7 cellular contexts compared by ENCODE assay signal in genomic region chr20:64041781-64042771, GRCh38.
DNase-seq lines count a peak whose midpoint lies in the region; ATAC-seq and TF ChIP-seq lines count a peak whose summit lies in the region.

No MANE protein-coding gene starts in this region.

- H3K36me3 ChIP-seq in effector memory CD4-positive, alpha-beta T cell (ENCODE audit: control insufficient read depth, insufficient read depth, low read length): no peaks in the 10 kb centered on the region
- H3K36me3 ChIP-seq in rectal smooth muscle tissue (ENCODE audit: control insufficient read depth, insufficient read depth, low read length): no peaks in the 10 kb centered on the region

- no peak overlapping the region for H3K9ac ChIP-seq in rectal smooth muscle tissue (ENCODE audit: low read length)

- peak overlapping the region; percentile 55 for H3K27ac ChIP-seq in effector memory CD4-positive, alpha-beta T cell (ENCODE audit: insufficient read depth, low read length, poor library complexity, severe bottlenecking)
- no peak overlapping the region for H3K27ac ChIP-seq in rectal smooth muscle tissue (ENCODE audit: low read depth, low read length)

- peak; percentile 39 for DNase-seq in NCI-H69 (lab: John Stamatoyannopoulos, UW)
- DNase-seq in effector memory CD4-positive, alpha-beta T cell: no peak
- DNase-seq in SHP77 (lab: John Stamatoyannopoulos, UW): no peak
- no peak for DNase-seq in cerebellar cortex (ENCODE audit: low spot score)

- no peak for TF ChIP-seq CTCF in GM12875 (IDR thresholded peaks at IDR 0.05; ENCODE audit: borderline replicate concordance, insufficient read depth, low read depth, low read length)

- peaks cover 49% of the 10 kb centered on the region for H3K4me1 ChIP-seq in effector memory CD4-positive, alpha-beta T cell (ENCODE audit: control insufficient read depth, insufficient read depth, low read length, poor library complexity, severe bottlenecking)
- peaks cover 4% of the 10 kb centered on the region for H3K4me1 ChIP-seq in rectal smooth muscle tissue (ENCODE audit: control insufficient read depth, insufficient read depth, low read length)

- ATAC-seq in GM21360 (IDR thresholded peaks at IDR 0.05; ENCODE audit: unreplicated experiment): no peak

- H3K4me3 ChIP-seq in GM12875 (ENCODE audit: low read depth, low read length): peak overlapping the region; percentile 18
- peak overlapping the region; percentile 69 for H3K4me3 ChIP-seq in effector memory CD4-positive, alpha-beta T cell (ENCODE audit: insufficient read depth, low read depth, low read length, poor library complexity, severe bottlenecking)
- H3K4me3 ChIP-seq in rectal smooth muscle tissue (ENCODE audit: low read length): peak overlapping the region; percentile 55

- no peaks in the 10 kb centered on the region for H3K9me3 ChIP-seq in effector memory CD4-positive, alpha-beta T cell (ENCODE audit: control insufficient read depth, low read length)

- peaks cover 3% of the 10 kb centered on the region for H3K27me3 ChIP-seq in effector memory CD4-positive, alpha-beta T cell (replicated peaks; ENCODE audit: control insufficient read depth, insufficient read depth, low read length, poor library complexity, severe bottlenecking)
- peaks cover 60% of the 10 kb centered on the region for H3K27me3 ChIP-seq in rectal smooth muscle tissue (ENCODE audit: control insufficient read depth, insufficient read depth, low read length)

Comparison
In these comparisons a context has a peak if more than half of its experiments do, and no peak if none do; other contexts are left out.
1. H3K4me3 ChIP-seq: peak in every context shown above with its lines; median percentile 69 in effector memory CD4-positive, alpha-beta T cell; 55 in rectal smooth muscle tissue; 18 in GM12875.